Comparison of ENCODE assay signal across 14 cellular contexts in the genomic region with DNA sequence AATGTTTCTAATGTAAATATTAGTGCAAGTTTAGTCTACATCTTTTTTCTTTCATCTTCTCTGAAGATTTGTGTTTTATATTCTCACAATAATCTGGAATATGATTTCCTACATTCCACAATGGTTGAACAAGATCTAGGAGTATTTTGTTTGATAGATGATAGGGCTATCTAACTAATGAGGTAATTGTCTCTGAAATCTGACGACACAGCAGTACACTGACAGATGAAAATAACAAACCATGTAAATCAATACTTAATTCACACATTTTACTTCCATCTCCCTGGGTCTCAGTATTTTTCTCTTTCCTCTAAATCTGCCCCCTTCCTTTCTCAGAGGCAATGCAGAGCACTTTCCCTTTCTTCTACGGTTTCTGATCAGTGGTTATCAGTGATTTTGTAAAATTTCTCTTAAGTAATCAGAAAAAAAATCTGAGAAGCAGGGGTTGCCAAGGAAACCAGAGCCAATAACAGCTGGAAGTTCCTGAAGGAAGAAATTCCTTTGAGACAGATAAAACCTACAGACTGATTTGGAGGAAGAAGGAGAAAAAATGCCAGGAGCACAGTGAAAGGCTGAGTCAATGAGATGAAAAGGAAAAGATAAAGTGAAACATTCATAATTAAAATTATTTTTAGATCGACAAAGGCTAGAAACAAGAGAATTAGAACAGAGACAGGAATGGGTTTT. TPM values are rescaled to one million over a fixed set of nuclear protein-coding genes. Genes with fewer than 3 reads are reported as not detected.
A peak's percentile ranks its signal among the peaks of the same experiment; 100 is the strongest.
DNase-seq lines count a peak whose midpoint lies in the region; ATAC-seq and TF ChIP-seq lines count a peak whose summit lies in the region.
"Had no signal": no experiment of that assay in that cellular context is flagged by ENCODE, and none has a peak within 500 bp of the region (broad histone marks: within the 10 kb centered on the region; RNA-seq: fewer than 3 reads in every experiment).

No MANE protein-coding gene starts in this region.

- peaks cover 2 to 5% of the 10 kb centered on the region in 2 donors for H3K36me3 Mint-ChIP-seq in stimulated activated naive B cell treated with anti-CD40 and anti-IgM and Interleukin-4, amounts not matched to agents 10 μg/mL and 1 μg/mL and 100 μg/mL, for 72 hours

- CTCF ChIA-PET in PC-3 (lab: Charles Lee): no interaction called here

- H3K27ac ChIP-seq in PC-3 (ENCODE audit: low read length) (peak overlapping the region; percentile 3; the same call in 1 of the 2 replicates), parathyroid adenoma (no peak overlapping the region), Peyer's patch (no peak overlapping the region)

- DNase-seq in ELF-1 (ENCODE audit: low read depth, low spot score) (peak; percentile 17), PC-3 (peak; percentile 37), fibroblast of mammary gland (ENCODE audit: low read depth) (peak; percentile 54), OCI-M2 (lab: John Stamatoyannopoulos, UW; ENCODE audit: unreplicated experiment) (no peak), Peyer's patch (no peak)
- no peak for DNase-seq in stimulated activated naive B cell treated with anti-CD40 and anti-IgM and Interleukin-4, amounts not matched to agents 10 μg/mL and 1 μg/mL and 100 μg/mL, for 72 hours
- no peak for DNase-seq in stimulated activated CD4-positive, alpha-beta T cell treated with anti-CD3 and anti-CD28 coated beads, Interleukin-4, amount 100 ng/mL, for 24 hours
- DNase-seq: CD4-positive, alpha-beta memory T cell; erythroblast; Karpas-422; NCI-H2107; right cardiac atrium; T-helper 17 cell had no signal

- H3K4me3 ChIP-seq in PC-3 (ENCODE audit: low read length): no peak overlapping the region
- no peak overlapping the region for H3K4me3 ChIP-seq in fibroblast of mammary gland (ENCODE audit: control insufficient read depth, low read depth, low read length)
- no peak overlapping the region for H3K4me3 ChIP-seq in parathyroid adenoma (ENCODE audit: low read depth, low read length)
- no peak overlapping the region for H3K4me3 ChIP-seq in Peyer's patch

- no peaks in the 10 kb centered on the region for H3K9me3 ChIP-seq in PC-3 (ENCODE audit: low read length)
- H3K9me3 ChIP-seq in parathyroid adenoma (ENCODE audit: control insufficient read depth, low read length): no peaks in the 10 kb centered on the region
- H3K9me3 ChIP-seq in Peyer's patch: no peaks in the 10 kb centered on the region

- no peak for TF ChIP-seq CTCF in PC-3 (conservative IDR thresholded peaks at IDR 0.05; ENCODE audit: low read depth, low read length)
- no peak for TF ChIP-seq CTCF in fibroblast of mammary gland (conservative IDR thresholded peaks at IDR 0.05; ENCODE audit: control insufficient read depth, insufficient read depth, low read depth, low read length)
- no peak for TF ChIP-seq CTCF in parathyroid adenoma (IDR thresholded peaks at IDR 0.05)
- no peak for TF ChIP-seq CTCF in Peyer's patch (IDR thresholded peaks at IDR 0.05)

- no peak overlapping the region for H2AFZ ChIP-seq in PC-3 (ENCODE audit: low read length)
- no peak overlapping the region for H2AFZ ChIP-seq in parathyroid adenoma

- H3K27me3 Mint-ChIP-seq in stimulated activated naive B cell treated with anti-CD40 and anti-IgM and Interleukin-4, amounts not matched to agents 10 μg/mL and 1 μg/mL and 100 μg/mL, for 72 hours: no peaks in the 10 kb centered on the region
- H3K27me3 Mint-ChIP-seq: CD4-positive, alpha-beta memory T cell; T-helper 17 cell had no signal

- H3F3A ChIP-seq in PC-3 (ENCODE audit: low read length, unreplicated experiment): no peaks in the 10 kb centered on the region

- H3K4me1 Mint-ChIP-seq in stimulated activated naive B cell treated with anti-CD40 and anti-IgM and Interleukin-4, amounts not matched to agents 10 μg/mL and 1 μg/mL and 100 μg/mL, for 72 hours: peaks cover 0 to 3% of the 10 kb centered on the region in 2 donors

- H3K36me3 ChIP-seq in PC-3 (ENCODE audit: low read depth, low read length) (no peaks in the 10 kb centered on the region), parathyroid adenoma (ENCODE audit: control insufficient read depth, insufficient read depth, low read length) (no peaks in the 10 kb centered on the region), Peyer's patch (no peaks in the 10 kb centered on the region)

- H4K20me1 ChIP-seq in PC-3 (ENCODE audit: low read length): no peaks in the 10 kb centered on the region

- H3K9me3 Mint-ChIP-seq in stimulated activated naive B cell treated with anti-CD40 and anti-IgM and Interleukin-4, amounts not matched to agents 10 μg/mL and 1 μg/mL and 100 μg/mL, for 72 hours: no peaks in the 10 kb centered on the region

- POLR2A ChIA-PET in PC-3 (lab: Charles Lee; ENCODE audit: unreplicated experiment): no interaction called here

- H3K79me2 ChIP-seq in PC-3 (ENCODE audit: low read length) (peaks cover 22% of the 10 kb centered on the region), parathyroid adenoma (no peaks in the 10 kb centered on the region)

- no peak overlapping the region for H3K4me2 ChIP-seq in PC-3 (ENCODE audit: low read length)
- H3K4me2 ChIP-seq in parathyroid adenoma (ENCODE audit: low read length): peak overlapping the region; percentile 21

- H3K4me1 ChIP-seq in PC-3 (ENCODE audit: insufficient read depth, low read length): peaks cover 32% of the 10 kb centered on the region
- H3K4me1 ChIP-seq in parathyroid adenoma: no peaks in the 10 kb centered on the region
- no peaks in the 10 kb centered on the region for H3K4me1 ChIP-seq in Peyer's patch

- TF ChIP-seq POLR2A in Peyer's patch (IDR thresholded peaks at IDR 0.05): no peak

- H3K9me2 ChIP-seq in PC-3 (replicated peaks; ENCODE audit: low read length): no peaks in the 10 kb centered on the region

- BruUV-seq in PC-3 (replicated peaks; lab: Mats Ljungman, UMichigan): no TSS peak

- no peak for ATAC-seq in PC-3
- no peak for ATAC-seq in stimulated activated naive B cell treated with anti-CD40 and anti-IgM and Interleukin-4, amounts not matched to agents 10 μg/mL and 1 μg/mL and 100 μg/mL, for 72 hours (replicated peaks)
- ATAC-seq: right cardiac atrium, T-helper 17 cell had no signal

- H3K4me3 Mint-ChIP-seq in stimulated activated naive B cell treated with anti-CD40 and anti-IgM and Interleukin-4, amounts not matched to agents 10 μg/mL and 1 μg/mL and 100 μg/mL, for 72 hours: no peak overlapping the region
- H3K4me3 Mint-ChIP-seq: CD4-positive, alpha-beta memory T cell; T-helper 17 cell had no signal

- H3K9ac ChIP-seq in PC-3 (ENCODE audit: low read length) (no peak overlapping the region), parathyroid adenoma (no peak overlapping the region)

- no peak overlapping the region for H3K27ac Mint-ChIP-seq in stimulated activated naive B cell treated with anti-CD40 and anti-IgM and Interleukin-4, amounts not matched to agents 10 μg/mL and 1 μg/mL and 100 μg/mL, for 72 hours
- H3K27ac Mint-ChIP-seq: T-helper 17 cell had no signal

- intact Hi-C loops in PC-3 (cut with micrococcal nuclease): no loop called here

- H3K27me3 ChIP-seq in PC-3 (ENCODE audit: low read length) (no peaks in the 10 kb centered on the region), parathyroid adenoma (ENCODE audit: control insufficient read depth, insufficient read depth, low read length) (no peaks in the 10 kb centered on the region), Peyer's patch (no peaks in the 10 kb centered on the region)

RNA-seq across cellular contexts. Expression of a gene that starts 7.3 kb away (rescaled TPM):
- total RNA-seq in PC-3 (2014; rRNA removed) (38.0 and 41.5 TPM in 2 replicates), Peyer's patch (10 to 100 TPM; 21.2 to 52.0 (median 23.9) TPM)

RNA-seq across cellular contexts. Expression of a gene that starts 49.2 kb away (rescaled TPM):
- total RNA-seq in PC-3 (2014; rRNA removed) (8.5 and 13.2 TPM in 2 replicates), Peyer's patch (1 to 10 TPM; 1.7 to 4.4 (median 2.8) TPM)

Comparison
In these comparisons a context has a peak if more than half of its experiments do, and no peak if none do; other contexts are left out.
1. DNase-seq: peak in ELF-1 (single experiment), PC-3 (single experiment) and fibroblast of mammary gland (single experiment); none in OCI-M2 (single experiment), stimulated activated naive B cell treated with anti-CD40 and anti-IgM and Interleukin-4, amounts not matched to agents 10 μg/mL and 1 μg/mL and 100 μg/mL, for 72 hours (single experiment), stimulated activated CD4-positive, alpha-beta T cell treated with anti-CD3 and anti-CD28 coated beads, Interleukin-4, amount 100 ng/mL, for 24 hours (single experiment) and Peyer's patch (0 of 3).